ENCODE assay signal across 11 cellular contexts in genomic region chr3:15292765-15293522, GRCh38. TPM values are rescaled to one million over a fixed set of nuclear protein-coding genes. Genes with fewer than 3 reads are reported as not detected.
DNase-seq lines count a peak whose midpoint lies in the region; ATAC-seq and TF ChIP-seq lines count a peak whose summit lies in the region.
"Had no signal": no experiment of that assay in that cellular context is flagged by ENCODE, and none has a peak within 500 bp of the region (broad histone marks: within the 10 kb centered on the region; RNA-seq: fewer than 3 reads in every experiment).

No MANE protein-coding gene starts in this region.

- peak overlapping the region; percentile 18 for H3K27ac Mint-ChIP-seq in activated naive CD8-positive, alpha-beta T cell treated with anti-CD3 and anti-CD28 coated beads, Interleukin-2, amount 50 U/mL, for 24 hours

- no peak overlapping the region for H3K4me3 ChIP-seq in DND-41 (ENCODE audit: low read depth in 1 of 2, low read length in 2 of 2)
- H3K4me3 ChIP-seq: dorsolateral prefrontal cortex had no signal

- H3K79me2 ChIP-seq in DND-41 (ENCODE audit: insufficient read depth, low read length): peaks cover 33% of the 10 kb centered on the region

- H3K27ac ChIP-seq in DND-41 (ENCODE audit: low read length): peak overlapping the region; percentile 46

- DNase-seq in DND-41 (no peak), left cardiac atrium (peak; percentile 75), pulmonary artery endothelial cell (ENCODE audit: low read depth, low spot score) (peak; percentile 29), cortex of kidney (lab: John Stamatoyannopoulos, UW) (no peak), NCI-H2107 treated with DMSO at 0.1 percent for 48 hours (lab: John Stamatoyannopoulos, UW; ENCODE audit: unreplicated experiment) (no peak)
- no peak for DNase-seq in activated naive CD8-positive, alpha-beta T cell treated with anti-CD3 and anti-CD28 coated beads, Interleukin-2, amount 50 U/mL, for 24 hours
- DNase-seq: dorsolateral prefrontal cortex, midbrain, NCI-H526 treated with DMSO at 0.1 percent for 48 hours had no signal

- no peak overlapping the region for H2AFZ ChIP-seq in DND-41 (ENCODE audit: low read depth, low read length)

- ATAC-seq in DND-41 (ENCODE audit: insufficient read depth, low read depth) (no peak), left cardiac atrium (peak; percentile 28 to 76), GM19452 (IDR thresholded peaks at IDR 0.05; ENCODE audit: unreplicated experiment) (no peak), HG03469 (IDR thresholded peaks at IDR 0.05; ENCODE audit: unreplicated experiment) (no peak)
- ATAC-seq in activated naive CD8-positive, alpha-beta T cell treated with anti-CD3 and anti-CD28 coated beads, Interleukin-2, amount 50 U/mL, for 24 hours: no peak

- peaks cover 2% of the 10 kb centered on the region for H3K36me3 Mint-ChIP-seq in activated naive CD8-positive, alpha-beta T cell treated with anti-CD3 and anti-CD28 coated beads, Interleukin-2, amount 50 U/mL, for 24 hours (ENCODE audit: low read depth)

- 0 out of 2 replicates have a peak, but pooled peaks cover 3% of the 10 kb centered on the region for H4K20me1 ChIP-seq in DND-41 (ENCODE audit: insufficient read depth, low read length)

- no peak overlapping the region for H3K9ac ChIP-seq in DND-41 (ENCODE audit: low read depth, low read length)

- peaks cover 72% of the 10 kb centered on the region for H3K4me1 Mint-ChIP-seq in activated naive CD8-positive, alpha-beta T cell treated with anti-CD3 and anti-CD28 coated beads, Interleukin-2, amount 50 U/mL, for 24 hours

- H3K4me3 Mint-ChIP-seq in activated naive CD8-positive, alpha-beta T cell treated with anti-CD3 and anti-CD28 coated beads, Interleukin-2, amount 50 U/mL, for 24 hours: no peak overlapping the region

- H3K9me3 ChIP-seq in DND-41 (ENCODE audit: insufficient read depth, low read length, severe bottlenecking): no peaks in the 10 kb centered on the region

- intact Hi-C loops in left cardiac atrium (cut with DNase I): no loop called here

- H3K4me2 ChIP-seq in DND-41 (ENCODE audit: insufficient read depth, low read length): no peak overlapping the region

- H3K27me3 ChIP-seq in DND-41 (ENCODE audit: insufficient read depth, low read length, poor library complexity): no peaks in the 10 kb centered on the region
- H3K27me3 ChIP-seq: dorsolateral prefrontal cortex had no signal

- no peaks in the 10 kb centered on the region for H3K9me3 Mint-ChIP-seq in activated naive CD8-positive, alpha-beta T cell treated with anti-CD3 and anti-CD28 coated beads, Interleukin-2, amount 50 U/mL, for 24 hours

- H3K36me3 ChIP-seq in DND-41 (ENCODE audit: insufficient read depth, low read length): peaks cover 17% of the 10 kb centered on the region; the same call in 1 of the 2 replicates

- peaks cover 38% of the 10 kb centered on the region for H3K4me1 ChIP-seq in DND-41 (ENCODE audit: insufficient read depth, low read length)

- TF ChIP-seq CTCF in DND-41 (IDR thresholded peaks at IDR 0.05; ENCODE audit: borderline replicate concordance, extremely low read depth, low read length, poor library complexity, severe bottlenecking): no peak

- H3K27me3 Mint-ChIP-seq in activated naive CD8-positive, alpha-beta T cell treated with anti-CD3 and anti-CD28 coated beads, Interleukin-2, amount 50 U/mL, for 24 hours: no peaks in the 10 kb centered on the region

RNA-seq across cellular contexts. Expression of gene SH3BP5, which starts 39.4 kb away (rescaled TPM):
- total RNA-seq in left cardiac atrium (10 to 100 TPM; 21.7 to 24.8 TPM), pulmonary artery endothelial cell (91.2 and 106 TPM in 2 replicates)

Comparison
In these comparisons a context has a peak if more than half of its experiments do, and no peak if none do; other contexts are left out.
1. ATAC-seq: peak in left cardiac atrium (2 of 2); none in DND-41 (single experiment), activated naive CD8-positive, alpha-beta T cell treated with anti-CD3 and anti-CD28 coated beads, Interleukin-2, amount 50 U/mL, for 24 hours (single experiment), GM19452 (single experiment) and HG03469 (single experiment).
2. DNase-seq: peak in left cardiac atrium (single experiment) and pulmonary artery endothelial cell (single experiment); none in DND-41 (single experiment), activated naive CD8-positive, alpha-beta T cell treated with anti-CD3 and anti-CD28 coated beads, Interleukin-2, amount 50 U/mL, for 24 hours (single experiment), cortex of kidney (single experiment) and NCI-H2107 treated with DMSO at 0.1 percent for 48 hours (single experiment).